Comparison of ENCODE assay signal across 8 cellular contexts in genomic region chr22:37043828-37044538, GRCh38. TPM values are rescaled to one million over a fixed set of nuclear protein-coding genes. Genes with fewer than 3 reads are reported as not detected.
DNase-seq lines count a peak whose midpoint lies in the region; ATAC-seq lines count a peak whose summit lies in the region.

No MANE protein-coding gene starts in this region.

- H3K27me3 Mint-ChIP-seq in T-helper 17 cell: peaks cover 19% of the 10 kb centered on the region

- H4K20me1 ChIP-seq in Karpas-422 (ENCODE audit: insufficient read depth, low read depth, low read length): no peaks in the 10 kb centered on the region; the same call in 1 of the 2 replicates

- no peaks in the 10 kb centered on the region for H3K36me3 Mint-ChIP-seq in T-helper 17 cell (ENCODE audit: low read depth)

- no peak overlapping the region for H3K4me3 ChIP-seq in Karpas-422 (ENCODE audit: low read length)
- H3K4me3 ChIP-seq in mucosa of stomach (ENCODE audit: low read length): no peak overlapping the region

- H3K27ac ChIP-seq in Karpas-422 (ENCODE audit: low read length): no peak overlapping the region

- peak; percentile 18 for DNase-seq in NK-92 treated with Interleukin-12 subunit alpha and Interleukin-12 subunit beta, amount 100 ng/mL, for 24 hours (lab: John Stamatoyannopoulos, UW)
- DNase-seq in NK-92 (lab: John Stamatoyannopoulos, UW; ENCODE audit: unreplicated experiment): no peak
- peak; percentile 89 for DNase-seq in Karpas-422
- DNase-seq in T-helper 17 cell: peak in 1 of 3 donors; percentile 27
- DNase-seq in dermis blood vessel endothelial cell: peak; percentile 70

- no peaks in the 10 kb centered on the region for H3K79me2 ChIP-seq in Karpas-422 (ENCODE audit: low read length)

- no peak overlapping the region for H3K27ac Mint-ChIP-seq in T-helper 17 cell

- no peak overlapping the region for H3K4me3 Mint-ChIP-seq in T-helper 17 cell

- H3K4me1 Mint-ChIP-seq in T-helper 17 cell: peaks cover 2% of the 10 kb centered on the region

- ATAC-seq in T-helper 17 cell (peak; percentile 78), GM19452 (IDR thresholded peaks at IDR 0.05; ENCODE audit: unreplicated experiment) (no peak), HG02678 (IDR thresholded peaks at IDR 0.05; ENCODE audit: unreplicated experiment) (no peak)

- H2AFZ ChIP-seq in Karpas-422 (ENCODE audit: low read length): no peak overlapping the region

- H3K4me1 ChIP-seq in Karpas-422 (ENCODE audit: low read length): peaks cover 3% of the 10 kb centered on the region
- H3K4me1 ChIP-seq in mucosa of stomach (ENCODE audit: control insufficient read depth, insufficient read depth, low read length): peaks cover 36% of the 10 kb centered on the region

- H3K36me3 ChIP-seq in Karpas-422 (ENCODE audit: insufficient read depth, low read length) (no peaks in the 10 kb centered on the region), mucosa of stomach (ENCODE audit: control insufficient read depth, insufficient read depth, low read length) (no peaks in the 10 kb centered on the region)

- H3K4me2 ChIP-seq in Karpas-422 (ENCODE audit: low read depth, low read length, poor library complexity, severe bottlenecking): no peak overlapping the region

- H3K9ac ChIP-seq in Karpas-422 (ENCODE audit: low read length): no peak overlapping the region
- peak overlapping the region; percentile 3 for H3K9ac ChIP-seq in mucosa of stomach (ENCODE audit: low read length)

- H3K27me3 ChIP-seq in Karpas-422 (ENCODE audit: low read length) (no peaks in the 10 kb centered on the region), mucosa of stomach (ENCODE audit: control insufficient read depth, insufficient read depth, low read length) (no peaks in the 10 kb centered on the region)

- no peaks in the 10 kb centered on the region for H3K9me2 ChIP-seq in Karpas-422 (replicated peaks; ENCODE audit: insufficient read depth, low read length)

- H3K9me3 ChIP-seq in Karpas-422 (ENCODE audit: low read length) (no peaks in the 10 kb centered on the region), T-helper 17 cell (ENCODE audit: control insufficient read depth, low read length, poor library complexity, severe bottlenecking) (no peaks in the 10 kb centered on the region), mucosa of stomach (ENCODE audit: control insufficient read depth, low read length) (no peaks in the 10 kb centered on the region)

RNA-seq across cellular contexts. Expression of gene KCTD17, which starts 7.6 kb away (rescaled TPM):
- total RNA-seq in Karpas-422 (2014; rRNA removed; shearing (Covaris generic); ENCODE audit: low replicate concordance): 17.5 and 24.9 TPM in 2 replicates
- total RNA-seq in T-helper 17 cell: 10 to 100 TPM; 26.1 to 31.5 TPM
- total RNA-seq in dermis blood vessel endothelial cell: 53.4 and 58.2 TPM in 2 replicates

RNA-seq across cellular contexts. Expression of gene MPST, which starts 24.4 kb away (rescaled TPM):
- 26.1 and 53.7 TPM in 2 replicates for total RNA-seq in Karpas-422 (2014; rRNA removed; shearing (Covaris generic); ENCODE audit: low replicate concordance)
- total RNA-seq in T-helper 17 cell: 10 to 100 TPM in 1 of 2 donors, 1 to 10 TPM in 1; 6.4 to 12.3 TPM
- total RNA-seq in dermis blood vessel endothelial cell: 168 and 175 TPM in 2 replicates

RNA-seq across cellular contexts. Expression of gene TST, which starts 24.7 kb away (rescaled TPM):
- total RNA-seq in Karpas-422 (2014; rRNA removed; shearing (Covaris generic); ENCODE audit: low replicate concordance): 6.0 and 8.3 TPM in 2 replicates
- total RNA-seq in T-helper 17 cell (10 to 100 TPM in 1 of 2 donors, under 1 TPM in 1; 0.60 to 10.7 TPM), dermis blood vessel endothelial cell (50.4 and 96.0 TPM in 2 replicates)
